In the genomic region with DNA sequence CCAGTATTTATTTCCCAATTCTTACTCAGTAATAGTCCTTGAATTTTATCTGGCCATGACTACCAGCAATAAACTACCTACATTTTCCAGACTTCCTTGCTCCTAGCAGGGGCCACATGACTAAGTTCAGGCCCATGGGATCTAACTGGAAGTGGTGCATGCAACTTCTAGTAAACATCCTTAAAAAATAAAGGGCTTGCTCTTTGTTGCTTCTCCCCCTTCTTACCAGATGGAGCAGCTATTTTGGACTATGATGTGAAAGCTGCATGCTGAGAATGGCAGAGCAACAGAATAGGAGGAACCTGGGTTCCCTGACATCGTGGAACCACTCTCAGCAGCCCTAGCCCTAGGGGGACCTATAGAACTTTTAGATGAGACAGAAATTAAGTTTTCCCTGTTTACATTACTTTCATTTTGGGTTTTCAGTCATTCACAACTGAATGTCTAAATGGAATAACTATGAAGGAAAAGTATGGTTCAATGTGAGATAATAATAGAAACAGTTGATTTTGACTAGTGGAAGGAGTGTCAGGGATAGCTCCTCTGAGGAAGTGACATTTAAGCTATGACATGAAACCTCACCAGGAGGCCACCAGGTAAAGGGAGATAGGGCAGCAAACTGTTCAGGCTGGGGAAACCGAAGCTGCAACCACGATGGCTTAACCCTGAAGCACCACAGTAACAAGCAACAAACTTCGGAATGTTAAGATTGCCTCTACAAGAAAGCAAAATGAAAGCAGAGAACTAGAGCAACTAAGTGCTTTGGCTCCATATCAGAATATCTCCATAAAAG, we compare ENCODE assay signal across 25 cellular contexts. TPM values are rescaled to one million over a fixed set of nuclear protein-coding genes. Genes with fewer than 3 reads are reported as not detected.
DNase-seq lines count a peak whose midpoint lies in the region; ATAC-seq, FAIRE-seq and TF ChIP-seq lines count a peak whose summit lies in the region.
"Had no signal": no experiment of that assay in that cellular context is flagged by ENCODE, and none has a peak within 500 bp of the region (broad histone marks: within the 10 kb centered on the region; RNA-seq: fewer than 3 reads in every experiment).

No MANE protein-coding gene starts in this region.

- intact Hi-C loops in K562 (cut with micrococcal nuclease) = no loop called here
- intact Hi-C loops in sigmoid colon (cut with DNase I) = loop anchor here (10.0 kb wide), 1 partner anchor 52 kb away; a partner anchor contains a TSS
- intact Hi-C loops in mucosa of descending colon (cut with DNase I, micrococcal nuclease) = no loop called here

- TF ChIP-seq CTCF in K562 (IDR thresholded peaks at IDR 0.05 in 2 of 3, conservative IDR thresholded peaks at IDR 0.05 in 1 of 3; ENCODE audit: insufficient read depth in 2 of 3, low read depth in 1 of 3, low read length in 3 of 3) (no peak), fibroblast of the aortic adventitia (IDR thresholded peaks at IDR 0.05; ENCODE audit: insufficient read depth, low read length) (no peak), sigmoid colon (IDR thresholded peaks at IDR 0.05) (no peak), mucosa of descending colon (IDR thresholded peaks at IDR 0.05) (no peak)

- H3K4me3 ChIP-seq in K562 (no peak overlapping the region), fibroblast of the aortic adventitia (ENCODE audit: low read depth, low read length) (no peak overlapping the region), sigmoid colon (no peak overlapping the region), mucosa of descending colon (no peak overlapping the region)
- H3K4me3 ChIP-seq: hepatocyte, lower lobe of right lung, thoracic aorta had no signal

- peak overlapping the region; percentile 35 for H2AFZ ChIP-seq in K562 (ENCODE audit: low read depth, low read length)
- H2AFZ ChIP-seq: hepatocyte had no signal

- no peaks in the 10 kb centered on the region for H4K20me1 ChIP-seq in K562 (replicated peaks; ENCODE audit: control insufficient read depth, insufficient read depth, low read length)

- H3K9ac ChIP-seq in K562 (ENCODE audit: insufficient read depth in 1 of 2, low read depth in 2 of 2, low read length in 2 of 2) = peak overlapping the region in 1 of 2 experiments; percentile 62; a peak in 2 of 4 replicates

- no peaks in the 10 kb centered on the region for H3K27me3 ChIP-seq in K562 (ENCODE audit: control insufficient read depth in 2 of 2, insufficient read depth in 2 of 2, low read length in 2 of 2)
- no peaks in the 10 kb centered on the region for H3K27me3 ChIP-seq in sigmoid colon
- H3K27me3 ChIP-seq: hepatocyte had no signal

- peak overlapping the region; percentile 53 for H3K4me2 ChIP-seq in K562 (ENCODE audit: insufficient read depth, low read length)
- H3K4me2 ChIP-seq: hepatocyte had no signal

- no peaks in the 10 kb centered on the region for H3K79me2 ChIP-seq in K562 (ENCODE audit: control insufficient read depth, insufficient read depth, low read length)
- H3K79me2 ChIP-seq: hepatocyte had no signal

- H3K27ac ChIP-seq in K562 (ENCODE audit: extremely low read depth, low read depth, low read length) (peak overlapping the region; percentile 26), sigmoid colon (peak overlapping the region in 1 of 4 donors; percentile 16)
- H3K27ac ChIP-seq: hepatocyte, lower lobe of right lung, thoracic aorta, WERI-Rb-1 had no signal

- TF ChIP-seq POLR2A in H54 (IDR thresholded peaks at IDR 0.05; ENCODE audit: low read depth, low read length) (no peak), K562 (conservative IDR thresholded peaks at IDR 0.05) (no peak), sigmoid colon (IDR thresholded peaks at IDR 0.05) (no peak)

- no peaks in the 10 kb centered on the region for H3K9me1 ChIP-seq in K562 (ENCODE audit: control insufficient read depth, insufficient read depth, low read length)

- H3K9me3 ChIP-seq in K562 (replicated peaks; ENCODE audit: control insufficient read depth, insufficient read depth, low read depth, low read length) (no peaks in the 10 kb centered on the region), sigmoid colon (no peaks in the 10 kb centered on the region), mucosa of descending colon (no peaks in the 10 kb centered on the region)
- H3K9me3 ChIP-seq: lower lobe of right lung, thoracic aorta had no signal

- H3K4me1 ChIP-seq in K562 (replicated peaks in 1 of 2; ENCODE audit: control insufficient read depth in 2 of 2, insufficient read depth in 2 of 2, low read length in 2 of 2) = peaks cover 6 to 15% of the 10 kb centered on the region in 2 experiments; a peak in 3 of 5 replicates
- H3K4me1 ChIP-seq in sigmoid colon = peaks cover 0 to 40% (median 21%) of the 10 kb centered on the region in 4 donors
- no peaks in the 10 kb centered on the region for H3K4me1 ChIP-seq in mucosa of descending colon (ENCODE audit: low read depth)
- H3K4me1 ChIP-seq: lower lobe of right lung had no signal

- no TSS peak for BruUV-seq in K562 (replicated peaks; lab: Mats Ljungman, UMichigan)

- CTCF ChIA-PET in K562 (lab: Yijun Ruan, JAX; ENCODE audit: low intra/inter-chr PET ratio) = no interaction called here

- TF ChIP-seq RAD21 in K562 (CRISPR knock-in tag; conservative IDR thresholded peaks at IDR 0.05 in 1 of 2, IDR thresholded peaks at IDR 0.05 in 1 of 2) = no peak

- in situ Hi-C loops in K562 (cut with MboI) = no loop called here

- ATAC-seq in K562 = peak; percentile 66
- ATAC-seq in SK-N-SH treated with all-trans-retinoic acid at 6 μM for 48 hours = no peak
- ATAC-seq in mucosa of descending colon = no peak
- ATAC-seq: lower lobe of right lung, PC-3 had no signal

- FAIRE-seq in H54 (lab: Jason Lieb, UNC) (peak; percentile 85), K562 (lab: Jason Lieb, UNC) (peak; percentile 78)
- FAIRE-seq: GM19239 had no signal

- H3K36me3 ChIP-seq in K562 (ENCODE audit: control insufficient read depth, insufficient read depth, low read length) (0 out of 3 replicates have a peak, but pooled peaks cover 5% of the 10 kb centered on the region), sigmoid colon (peaks cover 0 to 10% (median 6%) of the 10 kb centered on the region in 4 donors), mucosa of descending colon (ENCODE audit: low read depth) (no peaks in the 10 kb centered on the region)

- DNase-seq in H54 (ENCODE audit: insufficient read length, low spot score) = no peak
- DNase-seq in K562 (ENCODE audit: extremely low read depth in 1 of 4, low spot score in 3 of 4) = peak in 2 of 4 experiments; percentile 22 to 67
- peak; percentile 6 for DNase-seq in fibroblast of the aortic adventitia (ENCODE audit: low read depth)
- peak; percentile 68 for DNase-seq in sigmoid colon
- no peak for DNase-seq in SK-N-DZ (ENCODE audit: low spot score)
- DNase-seq in islet precursor cell = no peak
- no peak for DNase-seq in mucosa of descending colon
- DNase-seq: activated CD4-positive, alpha-beta memory T cell treated with anti-CD3 and anti-CD28 coated beads, Interleukin-2, amount 10 ng/mL, durations not matched to agents 7 days and 5 days; activated naive CD4-positive, alpha-beta T cell treated with anti-CD3 and anti-CD28 coated beads for 36 hours; CD4-positive, CD25-positive, alpha-beta regulatory T cell; effector CD8-positive, alpha-beta T cell; GOT3; lower lobe of right lung; NCI-H1048; NCI-H187 treated with DMSO at 0.1 percent for 48 hours; NCI-H226; PC-3; retina; SIG-M5; stimulated activated CD4-positive, alpha-beta T cell treated with anti-CD3 and anti-CD28 coated beads, Interleukin-15, amount 100 ng/mL, for 24 hours; WERI-Rb-1 had no signal

- TF ChIP-seq EP300 in K562 (IDR thresholded peaks at IDR 0.05; ENCODE audit: low read length) (no peak), sigmoid colon (IDR thresholded peaks at IDR 0.05) (no peak)

- POLR2A ChIA-PET in K562 (lab: Yijun Ruan, JAX) = interaction anchor here (0.6 to 1.5 kb wide), 4 partner anchors 13 to 979 kb away, joined by 3 to 4 read pairs (median 3); no protein-coding TSS in a partner anchor

- 15% methylated on average over 4 of the region's 4 CpGs for WGBS in K562 (ENCODE audit: insufficient coverage, low coverage, missing lambda C conversion rate)
- WGBS in sigmoid colon, 2 donors = 70 to 80% methylated on average over 4 of the region's 4 CpGs

TF ChIP-seq in K562, 482 proteins besides CTCF, POLR2A, EP300 and RAD21 (continues in another document):
- no peak for TF ChIP-seq PHTF2 (CRISPR knock-in tag; IDR thresholded peaks at IDR 0.05)

TF ChIP-seq in SK-N-SH treated with all-trans-retinoic acid at 6 μM for 48 hours, 23 proteins besides CTCF, POLR2A, EP300 and RAD21 (continues in another document):
- TF ChIP-seq ZNF565 (CRISPR knock-in tag; conservative IDR thresholded peaks at IDR 0.05; ENCODE audit: low read depth) (no peak), BACH2 (CRISPR knock-in tag; IDR thresholded peaks at IDR 0.05; ENCODE audit: borderline replicate concordance) (no peak), ZNF8 (CRISPR knock-in tag; IDR thresholded peaks at IDR 0.05) (no peak), ESRRG (CRISPR knock-in tag; IDR thresholded peaks at IDR 0.05) (no peak), ARNTL (CRISPR knock-in tag; IDR thresholded peaks at IDR 0.05; ENCODE audit: borderline replicate concordance, low read depth) (no peak), ZC3H10 (CRISPR knock-in tag; IDR thresholded peaks at IDR 0.05) (no peak), ISL1 (CRISPR knock-in tag; IDR thresholded peaks at IDR 0.05) (no peak)

RNA-seq across cellular contexts. Expression of a gene that starts 48.9 kb away (rescaled TPM):
- total RNA-seq in K562 (2011; cell fraction: chromatin; rRNA removed; ENCODE audit: low replicate concordance) = 41.0 and 108 TPM in 2 replicates
- total RNA-seq in K562 (2011; cell fraction: nucleolus; rRNA removed) = 17.0 and 21.1 TPM in 2 replicates
- 27.0 and 37.7 TPM in 2 replicates for total RNA-seq in K562 (2011; cell fraction: nucleoplasm; rRNA removed)
- total RNA-seq in K562 (2014; rRNA removed) = 7.7 and 13.3 TPM in 2 replicates
- total RNA-seq in K562 (2014; rRNA removed; fragmentation: Illumina TruSeq; extraction: Trizol) = 8.6 and 9.7 TPM in 2 replicates
- 8.5 and 10.7 TPM in 2 replicates for total RNA-seq in K562 (2015; rRNA removed; fragmentation: Illumina TruSeq; extraction: Trizol)
- 20.4 and 26.6 TPM in 2 replicates for total RNA-seq in K562 (2021)
- 12.8 and 20.2 TPM in 2 replicates for polyA plus RNA-seq in K562 (2011; rRNA removed)
- polyA plus RNA-seq in K562 (2011; cell fraction: cytosol; rRNA removed) = 7.2 and 8.7 TPM in 2 replicates
- polyA plus RNA-seq in K562 (2011; cell fraction: nucleus; rRNA removed) = 33.5 and 36.9 TPM in 2 replicates
- 17.5 and 25.3 TPM in 2 replicates for polyA plus RNA-seq in K562 (2012)
- polyA plus RNA-seq in K562 (2014; fragmentation: Illumina TruSeq; extraction: Trizol) = 25.7 and 32.4 TPM in 2 replicates
- polyA plus RNA-seq in K562 (2014; fragmentation: Nextera tagmentation; extraction: Ambion mirVana) = 1 to 10 TPM; 1.5 to 2.2 TPM
- polyA plus RNA-seq in K562 (2014; rRNA removed) = 12.7 and 14.5 TPM in 2 replicates
- 12.6 and 22.6 TPM in 2 replicates for polyA minus RNA-seq in K562 (2011; rRNA and poly(A)+ RNA removed)
- polyA minus RNA-seq in K562 (2011; cell fraction: cytosol; rRNA and poly(A)+ RNA removed) = 14.4 and 14.8 TPM in 2 replicates
- polyA minus RNA-seq in K562 (2011; cell fraction: nucleus; rRNA and poly(A)+ RNA removed) = 11.4 and 23.0 TPM in 2 replicates
- total RNA-seq in fibroblast of the aortic adventitia (ENCODE audit: low replicate concordance) = 22.5 and 24.0 TPM in 2 replicates
- total RNA-seq in sigmoid colon = 10 to 100 TPM; 30.3 to 58.6 (median 48.8) TPM
- polyA plus RNA-seq in sigmoid colon = 10 to 100 TPM in 2 of 3 donors, 1 to 10 TPM in 1; 5.3 to 17.3 (median 13.2) TPM
- 21.3 and 23.1 TPM in 2 replicates for polyA plus RNA-seq in SK-N-DZ (2014; cell fraction: cytosol; rRNA removed)
- 39.8 and 51.8 TPM in 2 replicates for polyA plus RNA-seq in SK-N-DZ (2014; cell fraction: nucleus; rRNA removed)
- total RNA-seq in mucosa of descending colon = 10 to 100 TPM; 20.3 to 78.1 (median 23.3) TPM

Comparison
In these comparisons a context has a peak if more than half of its experiments do, and no peak if none do; other contexts are left out.
1. DNase-seq: peak in fibroblast of the aortic adventitia (single experiment) and sigmoid colon (single experiment); none in H54 (single experiment), SK-N-DZ (single experiment), islet precursor cell (single experiment) and mucosa of descending colon (0 of 3).